ENCODE assay signal across 23 cellular contexts in genomic region chr10:26090032-26090431, GRCh38.
"Had no signal": no experiment of that assay in that cellular context is flagged by ENCODE, and none has a peak within 500 bp of the region (broad histone marks: within the 10 kb centered on the region; RNA-seq: fewer than 3 reads in every experiment).

No MANE protein-coding gene starts in this region.

- ATAC-seq: activated CD8-positive, alpha-beta T cell treated with anti-CD3 and anti-CD28 coated beads, Interleukin-2, amount 10 ng/mL, durations not matched to agents 7 days and 5 days; K562 had no signal

- H3K4me3 ChIP-seq: adrenal gland, K562, SJCRH30 had no signal

- DNase-seq: activated CD4-positive, alpha-beta T cell treated with anti-CD3 and anti-CD28 coated beads for 48 hours; activated CD4-positive, alpha-beta T cell treated with anti-CD3 and anti-CD28 coated beads, Interleukin-2, amount 50 U/mL, for 4 hours; activated CD8-positive, alpha-beta memory T cell treated with anti-CD3 and anti-CD28 coated beads, Interleukin-2, amount 50 U/mL, for 48 hours; activated CD8-positive, alpha-beta T cell treated with anti-CD3 and anti-CD28 coated beads, Interleukin-2, amount 10 ng/mL, durations not matched to agents 7 days and 5 days; activated naive CD4-positive, alpha-beta T cell treated with anti-CD3 and anti-CD28 coated beads, Interleukin-2, amount 50 U/mL, for 16 hours; activated naive CD8-positive, alpha-beta T cell treated with anti-CD3 and anti-CD28 coated beads, Interleukin-2, amount 10 ng/mL, durations not matched to agents 7 days and 5 days; activated T-cell treated with anti-CD3 and anti-CD28 coated beads, Interleukin-2, amount 50 U/mL, for 1 hour; adrenal gland; anterior cingulate cortex; cerebellar nuclear complex; Karpas-422; MM.1S; NCI-H1105; NCI-H1436; NCI-H1694 treated with DMSO at 0.1 percent for 48 hours; NCI-H2171; NCI-H2227 treated with DMSO at 0.1 percent for 48 hours; NCI-H526; NCI-H82; SJCRH30; T-helper 1 cell; WERI-Rb-1 had no signal

- H3K27ac ChIP-seq: adrenal gland, SJCRH30, WERI-Rb-1 had no signal

- H3K36me3 ChIP-seq: adrenal gland, SJCRH30, WERI-Rb-1 had no signal

- H3K9me3 ChIP-seq: adrenal gland, SJCRH30 had no signal
